Comparison of ENCODE assay signal across 1 cellular context in the genomic region with DNA sequence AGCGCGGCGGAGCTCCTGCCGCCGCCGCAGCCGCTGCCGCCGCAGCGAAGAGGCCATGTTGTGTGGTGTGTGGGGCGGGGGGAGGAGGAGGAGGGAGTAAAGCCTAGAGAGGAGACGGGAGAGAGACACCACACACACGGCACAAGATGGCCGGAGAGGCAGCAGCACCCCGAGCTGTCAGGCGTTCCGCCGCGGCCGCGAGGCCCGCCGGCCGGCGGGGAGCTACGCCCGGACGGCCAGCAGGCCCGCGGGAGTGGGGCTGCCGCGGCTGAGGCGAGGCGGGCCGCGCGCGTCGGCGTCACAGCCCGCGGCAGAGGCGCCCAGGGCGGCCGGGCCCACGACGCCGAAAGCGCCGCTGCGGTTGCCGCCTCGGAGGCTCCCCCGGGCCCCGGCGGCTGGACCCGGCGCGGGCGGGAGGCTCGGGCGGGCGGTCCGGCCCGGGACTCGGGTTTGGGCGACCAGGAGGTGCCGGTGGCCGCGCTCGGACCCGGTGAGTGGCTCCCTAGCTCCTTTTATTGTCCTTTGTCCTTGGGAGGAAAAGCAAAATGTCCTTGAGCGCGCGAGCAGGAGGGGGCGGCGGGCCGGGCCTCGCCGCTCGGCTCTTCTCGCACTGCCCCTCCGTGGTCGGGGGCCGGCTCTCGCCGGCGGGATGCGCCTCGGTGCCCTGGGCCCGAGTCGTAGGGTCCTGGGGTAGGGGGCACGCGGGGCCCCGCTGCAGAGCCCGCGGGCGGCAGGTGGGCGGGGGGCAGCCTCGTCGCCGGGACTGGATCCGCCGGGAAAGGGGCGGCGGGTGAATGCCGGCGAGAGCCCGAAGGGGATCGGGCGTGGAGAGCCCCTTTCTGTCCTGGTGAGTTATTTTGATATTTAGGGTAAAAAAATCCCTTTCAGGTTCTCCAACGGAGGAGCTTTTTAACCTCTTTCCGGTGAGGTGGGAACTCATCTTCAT.
TF ChIP-seq lines count a peak whose summit lies in the region.

No MANE protein-coding gene starts in this region.

TF ChIP-seq in K562, 482 proteins besides CTCF, POLR2A, EP300 and RAD21 (continued from another document):
- TF ChIP-seq, protein P1, sequence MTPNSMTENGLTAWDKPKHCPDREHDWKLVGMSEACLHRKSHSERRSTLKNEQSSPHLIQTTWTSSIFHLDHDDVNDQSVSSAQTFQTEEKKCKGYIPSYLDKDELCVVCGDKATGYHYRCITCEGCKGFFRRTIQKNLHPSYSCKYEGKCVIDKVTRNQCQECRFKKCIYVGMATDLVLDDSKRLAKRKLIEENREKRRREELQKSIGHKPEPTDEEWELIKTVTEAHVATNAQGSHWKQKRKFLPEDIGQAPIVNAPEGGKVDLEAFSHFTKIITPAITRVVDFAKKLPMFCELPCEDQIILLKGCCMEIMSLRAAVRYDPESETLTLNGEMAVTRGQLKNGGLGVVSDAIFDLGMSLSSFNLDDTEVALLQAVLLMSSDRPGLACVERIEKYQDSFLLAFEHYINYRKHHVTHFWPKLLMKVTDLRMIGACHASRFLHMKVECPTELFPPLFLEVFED (CRISPR knock-in tag; conservative IDR thresholded peaks at IDR 0.05): peak; percentile 44; the same call in 1 of the 2 replicates
- TF ChIP-seq TAF1 (IDR thresholded peaks at IDR 0.05; ENCODE audit: control insufficient read depth, extremely low read depth, insufficient read depth, low read length, severe bottlenecking) (peak; percentile 98), ZNF384 (IDR thresholded peaks at IDR 0.05; ENCODE audit: low read depth, low read length) (0 out of 2 replicates have a peak, but pooled peaks have one; percentile 29), ETV6 (IDR thresholded peaks at IDR 0.05; ENCODE audit: borderline replicate concordance in 1 of 2, low read depth in 2 of 2, low read length in 1 of 2) (no peak), ETV6 (CRISPR knock-in tag; IDR thresholded peaks at IDR 0.05; ENCODE audit: borderline replicate concordance) (no peak), SIX5 (IDR thresholded peaks at IDR 0.05; ENCODE audit: borderline replicate concordance in 1 of 2, insufficient read depth in 1 of 2, low read depth in 1 of 2, low read length in 2 of 2) (no peak), MBD2 (IDR thresholded peaks at IDR 0.05; ENCODE audit: borderline replicate concordance, low read depth) (no peak), ZSCAN32 (CRISPR knock-in tag; IDR thresholded peaks at IDR 0.05) (0 out of 2 replicates have a peak, but pooled peaks have one; percentile 5), RBFOX2 (IDR thresholded peaks at IDR 0.05; ENCODE audit: low read depth, low read length) (peak; percentile 91), RAD51 (IDR thresholded peaks at IDR 0.05; ENCODE audit: borderline replicate concordance, low read depth) (no peak), BCOR (IDR thresholded peaks at IDR 0.05) (no peak), TBL1XR1 (IDR thresholded peaks at IDR 0.05; ENCODE audit: low read length in 2 of 2) (peak in 1 of 2 experiments; percentile 27; a peak in 2 of 4 replicates), HNRNPH1 (optimal IDR thresholded peaks at IDR 0.05; ENCODE audit: low read depth, low read length) (no peak), SIN3A (IDR thresholded peaks at IDR 0.05; ENCODE audit: borderline replicate concordance in 2 of 2, control insufficient read depth in 1 of 2, low read depth in 2 of 2, low read length in 2 of 2) (peak; percentile 66 to 76; a peak in 2 of 4 replicates), DPF2 (IDR thresholded peaks at IDR 0.05) (no peak), ZNF311 (CRISPR knock-in tag; IDR thresholded peaks at IDR 0.05) (no peak), KLF13 (tag; IDR thresholded peaks at IDR 0.05; ENCODE audit: borderline replicate concordance, low read depth) (0 out of 2 replicates have a peak, but pooled peaks have one; percentile 14), HMGN3 (IDR thresholded peaks at IDR 0.05; ENCODE audit: borderline replicate concordance, extremely low read depth, insufficient read length, low read depth, low read length) (peak; percentile 66), HIVEP1 (CRISPR knock-in tag; IDR thresholded peaks at IDR 0.05) (0 out of 2 replicates have a peak, but pooled peaks have one; percentile 37), TBP (optimal IDR thresholded peaks at IDR 0.05; ENCODE audit: low read depth, low read length) (peak; percentile 95), ZNF431 (CRISPR knock-in tag; IDR thresholded peaks at IDR 0.05) (no peak), SMAD1 (IDR thresholded peaks at IDR 0.05; ENCODE audit: low read depth, low read length, partially characterized antibody) (peak; percentile 96), PHF8 (IDR thresholded peaks at IDR 0.05; ENCODE audit: borderline replicate concordance, low read length) (peak; percentile 76; the same call in 1 of the 2 replicates), BRD4 (IDR thresholded peaks at IDR 0.05) (peak; percentile 87), MEF2A (IDR thresholded peaks at IDR 0.05; ENCODE audit: control insufficient read depth, low read depth, low read length) (peak; percentile 44; the same call in 1 of the 2 replicates), RNF2 (IDR thresholded peaks at IDR 0.05) (peak; percentile 36; the same call in 1 of the 2 replicates), ZNF184 (CRISPR knock-in tag; IDR thresholded peaks at IDR 0.05) (no peak), SRSF3 (IDR thresholded peaks at IDR 0.05; ENCODE audit: insufficient read depth, low read length) (0 out of 2 replicates have a peak, but pooled peaks have one; percentile 73), ZNF41 (CRISPR knock-in tag; conservative IDR thresholded peaks at IDR 0.05) (no peak), SMC3 (conservative IDR thresholded peaks at IDR 0.05; ENCODE audit: insufficient read depth, low read depth, low read length) (0 out of 2 replicates have a peak, but pooled peaks have one; percentile 17), NELFE (IDR thresholded peaks at IDR 0.05; ENCODE audit: insufficient read depth, insufficient read length) (no peak), ZFX (CRISPR knock-in tag; IDR thresholded peaks at IDR 0.05) (peak; percentile 47; the same call in 1 of the 2 replicates)
- TF ChIP-seq, protein P2, sequence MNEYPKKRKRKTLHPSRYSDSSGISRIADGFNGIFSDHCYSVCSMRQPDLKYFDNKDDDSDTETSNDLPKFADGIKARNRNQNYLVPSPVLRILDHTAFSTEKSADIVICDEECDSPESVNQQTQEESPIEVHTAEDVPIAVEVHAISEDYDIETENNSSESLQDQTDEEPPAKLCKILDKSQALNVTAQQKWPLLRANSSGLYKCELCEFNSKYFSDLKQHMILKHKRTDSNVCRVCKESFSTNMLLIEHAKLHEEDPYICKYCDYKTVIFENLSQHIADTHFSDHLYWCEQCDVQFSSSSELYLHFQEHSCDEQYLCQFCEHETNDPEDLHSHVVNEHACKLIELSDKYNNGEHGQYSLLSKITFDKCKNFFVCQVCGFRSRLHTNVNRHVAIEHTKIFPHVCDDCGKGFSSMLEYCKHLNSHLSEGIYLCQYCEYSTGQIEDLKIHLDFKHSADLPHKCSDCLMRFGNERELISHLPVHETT (CRISPR knock-in tag; conservative IDR thresholded peaks at IDR 0.05 in 1 of 2, IDR thresholded peaks at IDR 0.05 in 1 of 2): peak in 1 of 2 experiments; percentile 10; a peak in 1 of 4 replicates
- TF ChIP-seq, protein P3, sequence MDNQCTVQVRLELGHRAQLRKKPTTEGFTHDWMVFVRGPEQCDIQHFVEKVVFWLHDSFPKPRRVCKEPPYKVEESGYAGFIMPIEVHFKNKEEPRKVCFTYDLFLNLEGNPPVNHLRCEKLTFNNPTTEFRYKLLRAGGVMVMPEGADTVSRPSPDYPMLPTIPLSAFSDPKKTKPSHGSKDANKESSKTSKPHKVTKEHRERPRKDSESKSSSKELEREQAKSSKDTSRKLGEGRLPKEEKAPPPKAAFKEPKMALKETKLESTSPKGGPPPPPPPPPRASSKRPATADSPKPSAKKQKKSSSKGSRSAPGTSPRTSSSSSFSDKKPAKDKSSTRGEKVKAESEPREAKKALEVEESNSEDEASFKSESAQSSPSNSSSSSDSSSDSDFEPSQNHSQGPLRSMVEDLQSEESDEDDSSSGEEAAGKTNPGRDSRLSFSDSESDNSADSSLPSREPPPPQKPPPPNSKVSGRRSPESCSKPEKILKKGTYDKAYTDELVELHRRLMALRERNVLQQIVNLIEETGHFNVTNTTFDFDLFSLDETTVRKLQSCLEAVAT (IDR thresholded peaks at IDR 0.05): peak; percentile 85 to 92
- TF ChIP-seq, protein P4, sequence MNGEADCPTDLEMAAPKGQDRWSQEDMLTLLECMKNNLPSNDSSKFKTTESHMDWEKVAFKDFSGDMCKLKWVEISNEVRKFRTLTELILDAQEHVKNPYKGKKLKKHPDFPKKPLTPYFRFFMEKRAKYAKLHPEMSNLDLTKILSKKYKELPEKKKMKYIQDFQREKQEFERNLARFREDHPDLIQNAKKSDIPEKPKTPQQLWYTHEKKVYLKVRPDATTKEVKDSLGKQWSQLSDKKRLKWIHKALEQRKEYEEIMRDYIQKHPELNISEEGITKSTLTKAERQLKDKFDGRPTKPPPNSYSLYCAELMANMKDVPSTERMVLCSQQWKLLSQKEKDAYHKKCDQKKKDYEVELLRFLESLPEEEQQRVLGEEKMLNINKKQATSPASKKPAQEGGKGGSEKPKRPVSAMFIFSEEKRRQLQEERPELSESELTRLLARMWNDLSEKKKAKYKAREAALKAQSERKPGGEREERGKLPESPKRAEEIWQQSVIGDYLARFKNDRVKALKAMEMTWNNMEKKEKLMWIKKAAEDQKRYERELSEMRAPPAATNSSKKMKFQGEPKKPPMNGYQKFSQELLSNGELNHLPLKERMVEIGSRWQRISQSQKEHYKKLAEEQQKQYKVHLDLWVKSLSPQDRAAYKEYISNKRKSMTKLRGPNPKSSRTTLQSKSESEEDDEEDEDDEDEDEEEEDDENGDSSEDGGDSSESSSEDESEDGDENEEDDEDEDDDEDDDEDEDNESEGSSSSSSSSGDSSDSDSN (IDR thresholded peaks at IDR 0.05; ENCODE audit: borderline replicate concordance in 1 of 2, low read depth in 2 of 2, low read length in 2 of 2): peak in 1 of 2 experiments; percentile 62; a peak in 3 of 4 replicates
- TF ChIP-seq, protein P5, sequence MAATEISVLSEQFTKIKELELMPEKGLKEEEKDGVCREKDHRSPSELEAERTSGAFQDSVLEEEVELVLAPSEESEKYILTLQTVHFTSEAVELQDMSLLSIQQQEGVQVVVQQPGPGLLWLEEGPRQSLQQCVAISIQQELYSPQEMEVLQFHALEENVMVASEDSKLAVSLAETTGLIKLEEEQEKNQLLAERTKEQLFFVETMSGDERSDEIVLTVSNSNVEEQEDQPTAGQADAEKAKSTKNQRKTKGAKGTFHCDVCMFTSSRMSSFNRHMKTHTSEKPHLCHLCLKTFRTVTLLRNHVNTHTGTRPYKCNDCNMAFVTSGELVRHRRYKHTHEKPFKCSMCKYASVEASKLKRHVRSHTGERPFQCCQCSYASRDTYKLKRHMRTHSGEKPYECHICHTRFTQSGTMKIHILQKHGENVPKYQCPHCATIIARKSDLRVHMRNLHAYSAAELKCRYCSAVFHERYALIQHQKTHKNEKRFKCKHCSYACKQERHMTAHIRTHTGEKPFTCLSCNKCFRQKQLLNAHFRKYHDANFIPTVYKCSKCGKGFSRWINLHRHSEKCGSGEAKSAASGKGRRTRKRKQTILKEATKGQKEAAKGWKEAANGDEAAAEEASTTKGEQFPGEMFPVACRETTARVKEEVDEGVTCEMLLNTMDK (IDR thresholded peaks at IDR 0.05; ENCODE audit: borderline replicate concordance, insufficient read depth, low read depth, low read length, poor library complexity, severe bottlenecking): no peak
- TF ChIP-seq, protein P6, sequence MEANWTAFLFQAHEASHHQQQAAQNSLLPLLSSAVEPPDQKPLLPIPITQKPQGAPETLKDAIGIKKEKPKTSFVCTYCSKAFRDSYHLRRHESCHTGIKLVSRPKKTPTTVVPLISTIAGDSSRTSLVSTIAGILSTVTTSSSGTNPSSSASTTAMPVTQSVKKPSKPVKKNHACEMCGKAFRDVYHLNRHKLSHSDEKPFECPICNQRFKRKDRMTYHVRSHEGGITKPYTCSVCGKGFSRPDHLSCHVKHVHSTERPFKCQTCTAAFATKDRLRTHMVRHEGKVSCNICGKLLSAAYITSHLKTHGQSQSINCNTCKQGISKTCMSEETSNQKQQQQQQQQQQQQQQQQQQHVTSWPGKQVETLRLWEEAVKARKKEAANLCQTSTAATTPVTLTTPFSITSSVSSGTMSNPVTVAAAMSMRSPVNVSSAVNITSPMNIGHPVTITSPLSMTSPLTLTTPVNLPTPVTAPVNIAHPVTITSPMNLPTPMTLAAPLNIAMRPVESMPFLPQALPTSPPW (CRISPR knock-in tag; IDR thresholded peaks at IDR 0.05): peak; percentile 97
- TF ChIP-seq, protein P7, sequence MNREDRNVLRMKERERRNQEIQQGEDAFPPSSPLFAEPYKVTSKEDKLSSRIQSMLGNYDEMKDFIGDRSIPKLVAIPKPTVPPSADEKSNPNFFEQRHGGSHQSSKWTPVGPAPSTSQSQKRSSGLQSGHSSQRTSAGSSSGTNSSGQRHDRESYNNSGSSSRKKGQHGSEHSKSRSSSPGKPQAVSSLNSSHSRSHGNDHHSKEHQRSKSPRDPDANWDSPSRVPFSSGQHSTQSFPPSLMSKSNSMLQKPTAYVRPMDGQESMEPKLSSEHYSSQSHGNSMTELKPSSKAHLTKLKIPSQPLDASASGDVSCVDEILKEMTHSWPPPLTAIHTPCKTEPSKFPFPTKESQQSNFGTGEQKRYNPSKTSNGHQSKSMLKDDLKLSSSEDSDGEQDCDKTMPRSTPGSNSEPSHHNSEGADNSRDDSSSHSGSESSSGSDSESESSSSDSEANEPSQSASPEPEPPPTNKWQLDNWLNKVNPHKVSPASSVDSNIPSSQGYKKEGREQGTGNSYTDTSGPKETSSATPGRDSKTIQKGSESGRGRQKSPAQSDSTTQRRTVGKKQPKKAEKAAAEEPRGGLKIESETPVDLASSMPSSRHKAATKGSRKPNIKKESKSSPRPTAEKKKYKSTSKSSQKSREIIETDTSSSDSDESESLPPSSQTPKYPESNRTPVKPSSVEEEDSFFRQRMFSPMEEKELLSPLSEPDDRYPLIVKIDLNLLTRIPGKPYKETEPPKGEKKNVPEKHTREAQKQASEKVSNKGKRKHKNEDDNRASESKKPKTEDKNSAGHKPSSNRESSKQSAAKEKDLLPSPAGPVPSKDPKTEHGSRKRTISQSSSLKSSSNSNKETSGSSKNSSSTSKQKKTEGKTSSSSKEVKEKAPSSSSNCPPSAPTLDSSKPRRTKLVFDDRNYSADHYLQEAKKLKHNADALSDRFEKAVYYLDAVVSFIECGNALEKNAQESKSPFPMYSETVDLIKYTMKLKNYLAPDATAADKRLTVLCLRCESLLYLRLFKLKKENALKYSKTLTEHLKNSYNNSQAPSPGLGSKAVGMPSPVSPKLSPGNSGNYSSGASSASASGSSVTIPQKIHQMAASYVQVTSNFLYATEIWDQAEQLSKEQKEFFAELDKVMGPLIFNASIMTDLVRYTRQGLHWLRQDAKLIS (CRISPR knock-in tag; IDR thresholded peaks at IDR 0.05): no peak
